Comparison of ENCODE assay signal across 8 cellular contexts in the genomic region with DNA sequence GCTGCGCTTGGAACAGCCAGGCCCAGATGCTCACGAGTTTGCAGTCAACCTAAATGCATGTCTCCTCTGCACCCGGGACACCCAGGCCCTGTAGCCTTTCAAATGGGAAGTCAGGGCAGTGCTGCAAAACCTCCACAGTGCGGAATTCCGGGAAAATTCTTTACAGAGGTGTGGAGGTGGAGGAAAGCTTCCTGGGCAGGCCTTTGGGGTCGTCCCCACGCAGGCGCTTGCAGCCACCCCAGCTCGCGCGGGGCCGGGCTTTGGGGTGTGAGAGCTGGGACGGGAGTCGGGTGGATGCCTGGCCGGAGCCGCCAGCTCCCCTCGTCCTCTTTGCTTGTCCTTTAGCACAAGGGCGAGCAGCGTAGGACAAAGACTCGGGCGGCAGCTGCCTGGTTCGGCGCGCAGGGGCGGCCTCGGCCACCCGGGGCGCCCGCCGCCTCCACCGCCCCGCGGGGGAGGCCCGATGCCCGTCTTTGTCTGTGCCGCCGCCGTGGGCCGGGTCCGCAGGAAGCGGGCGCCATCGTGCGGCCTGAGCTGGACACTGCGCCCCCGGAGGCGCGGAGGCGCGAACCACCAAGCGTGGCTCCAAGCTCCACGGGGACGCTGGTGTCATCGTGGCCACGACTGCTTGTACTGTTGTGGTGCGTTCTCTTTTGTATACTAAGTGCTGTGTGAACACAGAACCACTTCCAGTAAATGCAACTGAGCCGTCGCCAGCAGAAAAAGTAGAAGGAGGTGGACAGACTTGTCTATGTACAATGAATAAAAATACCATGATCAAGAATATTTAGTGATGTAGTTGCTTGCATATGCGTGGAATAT. TPM values are rescaled to one million over a fixed set of nuclear protein-coding genes. Genes with fewer than 3 reads are reported as not detected.
DNase-seq lines count a peak whose midpoint lies in the region; ATAC-seq and TF ChIP-seq lines count a peak whose summit lies in the region.

No MANE protein-coding gene starts in this region.

- no peaks in the 10 kb centered on the region for H4K20me1 ChIP-seq in OCI-LY1 (ENCODE audit: insufficient read depth, low read length)

- peaks cover 9% of the 10 kb centered on the region for H3K27me3 ChIP-seq in CD4-positive, alpha-beta memory T cell (ENCODE audit: insufficient read depth, low read length)
- H3K27me3 ChIP-seq in OCI-LY1 (ENCODE audit: insufficient read depth, low read length), result 0 out of 2 replicates have a peak, but pooled peaks cover 4% of the 10 kb centered on the region
- peaks cover 0 to 57% (median 8%) of the 10 kb centered on the region in 3 donors for H3K27me3 ChIP-seq in stomach

- H3K36me3 Mint-ChIP-seq in CD4-positive, alpha-beta memory T cell, result no peaks in the 10 kb centered on the region
- H3K36me3 Mint-ChIP-seq in nephron progenitor cell (ENCODE audit: low read depth), result no peaks in the 10 kb centered on the region

- no peak for TF ChIP-seq POLR2A in stomach (IDR thresholded peaks at IDR 0.05)

- intact Hi-C loops in CD4-positive, alpha-beta memory T cell (cut with micrococcal nuclease), result no loop called here
- intact Hi-C loops in stomach (cut with DNase I; ENCODE audit: low total_unique reads), result no loop called here

- TF ChIP-seq EP300 in stomach (IDR thresholded peaks at IDR 0.05), result no peak

- no peaks in the 10 kb centered on the region for H3F3A ChIP-seq in OCI-LY1 (ENCODE audit: insufficient read depth, low read length)

- H3K27ac ChIP-seq in CD4-positive, alpha-beta memory T cell (ENCODE audit: low read depth, low read length), result no peak overlapping the region
- H3K27ac ChIP-seq in OCI-LY1 (ENCODE audit: low read depth, low read length, poor library complexity, severe bottlenecking) (no peak overlapping the region), stomach (no peak overlapping the region)

- no peak overlapping the region for H3K4me3 ChIP-seq in CD4-positive, alpha-beta memory T cell (ENCODE audit: low read length in 2 of 2)
- peak overlapping the region; percentile 41 for H3K4me3 ChIP-seq in OCI-LY1 (ENCODE audit: low read depth, low read length, poor library complexity, severe bottlenecking)
- H3K4me3 ChIP-seq in fibroblast of pulmonary artery (replicated peaks; ENCODE audit: low read depth, low read length), result peak overlapping the region; percentile 41
- H3K4me3 ChIP-seq in stomach, result peak overlapping the region; percentile 32 to 50 (median 40)

- 4 to 21% (median 6%) methylated on average over 9 to 59 of the region's 59 CpGs for WGBS in stomach, 5 donors

- no peaks in the 10 kb centered on the region for H3K9me3 ChIP-seq in CD4-positive, alpha-beta memory T cell (ENCODE audit: control insufficient read depth in 1 of 2, low read length in 2 of 2)
- no peaks in the 10 kb centered on the region for H3K9me3 ChIP-seq in OCI-LY1 (ENCODE audit: low read length)
- H3K9me3 ChIP-seq in stomach, result no peaks in the 10 kb centered on the region

- H3K4me1 Mint-ChIP-seq in CD4-positive, alpha-beta memory T cell, result peaks cover 0 to 2% (median under 1%) of the 10 kb centered on the region in 4 donors
- no peaks in the 10 kb centered on the region for H3K4me1 Mint-ChIP-seq in nephron progenitor cell

- H3K4me3 Mint-ChIP-seq in CD4-positive, alpha-beta memory T cell, result peak overlapping the region in 1 of 8 donors; percentile 51
- H3K4me3 Mint-ChIP-seq in nephron progenitor cell, result peak overlapping the region; percentile 77

- H3K9me3 Mint-ChIP-seq in CD4-positive, alpha-beta memory T cell, result no peaks in the 10 kb centered on the region
- H3K9me3 Mint-ChIP-seq in nephron progenitor cell, result no peaks in the 10 kb centered on the region

- H3K9ac ChIP-seq in OCI-LY1 (ENCODE audit: low read length), result no peak overlapping the region

- H3K36me3 ChIP-seq in CD4-positive, alpha-beta memory T cell (ENCODE audit: insufficient read depth, low read length), result no peaks in the 10 kb centered on the region
- no peaks in the 10 kb centered on the region for H3K36me3 ChIP-seq in OCI-LY1 (ENCODE audit: insufficient read depth, low read length)
- no peaks in the 10 kb centered on the region for H3K36me3 ChIP-seq in stomach

- H3K4me1 ChIP-seq in CD4-positive, alpha-beta memory T cell (ENCODE audit: insufficient read depth, low read length), result peaks cover 7% of the 10 kb centered on the region
- peaks cover 4% of the 10 kb centered on the region for H3K4me1 ChIP-seq in OCI-LY1 (ENCODE audit: insufficient read depth, low read length, severe bottlenecking)
- H3K4me1 ChIP-seq in stomach, result peaks cover 0 to 11% (median 8%) of the 10 kb centered on the region in 4 donors

- POLR2A ChIA-PET in CD4-positive, alpha-beta memory T cell (lab: Charles Lee; ENCODE audit: partially characterized antibody), result interaction anchor here (0.5 kb wide), 1 partner anchor 32 kb away, joined by 3 read pairs; no protein-coding TSS in a partner anchor

- DNase-seq in CD4-positive, alpha-beta memory T cell, result peak in 4 of 5 donors; percentile 35 to 52 (median 46)
- DNase-seq in activated T-helper 1 cell treated with Interleukin-2 at 50 U/mL for 16 hours (ENCODE audit: low read depth) (peak; percentile 26), fibroblast of pulmonary artery (ENCODE audit: low read depth) (peak; percentile 54), nephron progenitor cell (peak; percentile 90), stomach (peak; percentile 77)

- CTCF ChIA-PET in CD4-positive, alpha-beta memory T cell (lab: Charles Lee; ENCODE audit: partially characterized antibody), result interaction anchor here (0.7 to 2.5 kb wide), 10 partner anchors 8 to 85 kb away, joined by 3 to 11 read pairs (median 5); no protein-coding TSS in a partner anchor

- H2AFZ ChIP-seq in OCI-LY1 (ENCODE audit: low read length), result no peak overlapping the region

- peak; percentile 97 for ATAC-seq in GM19324 (IDR thresholded peaks at IDR 0.05; ENCODE audit: low FRiP score, unreplicated experiment)
- peak; percentile 96 for ATAC-seq in HG03442 (IDR thresholded peaks at IDR 0.05; ENCODE audit: unreplicated experiment)

- H3K9me2 ChIP-seq in OCI-LY1 (ENCODE audit: low read depth, low read length), result no peaks in the 10 kb centered on the region

- H3K27ac Mint-ChIP-seq in CD4-positive, alpha-beta memory T cell, result no peak overlapping the region
- H3K27ac Mint-ChIP-seq in nephron progenitor cell, result no peak overlapping the region

- H3K79me2 ChIP-seq in OCI-LY1 (ENCODE audit: insufficient read depth, low read length), result no peaks in the 10 kb centered on the region

- peaks cover 20 to 42% of the 10 kb centered on the region in 2 donors for H3K27me3 Mint-ChIP-seq in CD4-positive, alpha-beta memory T cell
- H3K27me3 Mint-ChIP-seq in nephron progenitor cell (ENCODE audit: low read depth, poor library complexity), result peaks cover 61% of the 10 kb centered on the region

- TF ChIP-seq CTCF in OCI-LY1 (IDR thresholded peaks at IDR 0.05; ENCODE audit: low read length), result peak; percentile 94
- TF ChIP-seq CTCF in fibroblast of pulmonary artery (IDR thresholded peaks at IDR 0.05; ENCODE audit: low read length, missing control alignments), result peak; percentile 66
- peak; percentile 96 for TF ChIP-seq CTCF in nephron progenitor cell (IDR thresholded peaks at IDR 0.05)
- peak in 5 of 7 experiments; percentile 47 to 98 (median 92) for TF ChIP-seq CTCF in stomach (IDR thresholded peaks at IDR 0.05)

- H3K4me2 ChIP-seq in OCI-LY1 (ENCODE audit: low read length), result peak overlapping the region; percentile 52; the same call in 1 of the 2 replicates

RNA-seq across cellular contexts. Expression of a gene that starts 28.2 kb away (rescaled TPM):
- total RNA-seq in CD4-positive, alpha-beta memory T cell, result under 1 TPM in 1 of 2 experiments, not detected in 1; 0.12 TPM
- polyA plus RNA-seq in CD4-positive, alpha-beta memory T cell, result 1 to 10 TPM in 1 of 2 donors, not detected in 1; 1.6 TPM
- 10 to 100 TPM in 4 of 5 donors, 1 to 10 TPM in 1; 6.8 to 27.4 (median 18.0) TPM for total RNA-seq in stomach
- polyA plus RNA-seq in stomach, result 10 to 100 TPM in 1 of 3 donors, 1 to 10 TPM in 2; 1.2 to 15.2 (median 4.2) TPM

Comparison
In these comparisons a context has a peak if more than half of its experiments do, and no peak if none do; other contexts are left out.
1. DNase-seq: peak in every context shown above with its lines; median percentile 90 in nephron progenitor cell; 77 in stomach; 54 in fibroblast of pulmonary artery; 46 in CD4-positive, alpha-beta memory T cell; 26 in activated T-helper 1 cell treated with Interleukin-2 at 50 U/mL for 16 hours.
2. H3K4me3 ChIP-seq: peak in OCI-LY1 (single experiment), fibroblast of pulmonary artery (single experiment) and stomach (4 of 4); none in CD4-positive, alpha-beta memory T cell (0 of 2).
3. RNA of a gene that starts 28.2 kb away (total RNA-seq): 6.8 to 27.4 TPM in stomach; 0.12 TPM in CD4-positive, alpha-beta memory T cell; every median in the first group is over 4 times any median in the second.
4. Peak in every context shown above with its lines, with median percentiles within 50 percentile points of each other: CTCF ChIP-seq.